In genomic region chr16:77816293-77816692, GRCh38 we compare ENCODE assay signal across 16 cellular contexts. TPM values are rescaled to one million over a fixed set of nuclear protein-coding genes. Genes with fewer than 3 reads are reported as not detected.
DNase-seq lines count a peak whose midpoint lies in the region; ATAC-seq and TF ChIP-seq lines count a peak whose summit lies in the region.
"Had no signal": no experiment of that assay in that cellular context is flagged by ENCODE, and none has a peak within 500 bp of the region (broad histone marks: within the 10 kb centered on the region; RNA-seq: fewer than 3 reads in every experiment).

No MANE protein-coding gene starts in this region.

- DNase-seq in AG10803 (ENCODE audit: low read depth) (peak; percentile 27), M059J (ENCODE audit: low read depth) (peak; percentile 38), astrocyte of the spinal cord (ENCODE audit: low read depth, low spot score) (peak; percentile 38), right lobe of liver (peak; percentile 51 to 62 (median 54)), OCI-M2 (lab: John Stamatoyannopoulos, UW; ENCODE audit: unreplicated experiment) (no peak), AG08396 (ENCODE audit: low spot score) (no peak)
- DNase-seq in activated naive CD4-positive, alpha-beta T cell treated with anti-CD3 and anti-CD28 coated beads, Interleukin-2, amount 50 U/mL, for 16 hours, result no peak
- DNase-seq: activated CD4-positive, alpha-beta T cell treated with anti-CD3 and anti-CD28 coated beads, Interleukin-2, amount 50 U/mL, for 4 hours; caudate nucleus; foreskin melanocyte; GF-D8; GOT3; NCI-H1436; NCI-H510A treated with DMSO at 0.1 percent for 48 hours; uterus had no signal

- no peaks in the 10 kb centered on the region for H3K9me3 ChIP-seq in right lobe of liver
- H3K9me3 ChIP-seq: uterus had no signal

- H3K36me3 ChIP-seq in right lobe of liver, result no peaks in the 10 kb centered on the region
- H3K36me3 ChIP-seq: uterus had no signal

- ATAC-seq in right lobe of liver, result peak; percentile 84 to 91 (median 88)
- ATAC-seq in GM18858 (IDR thresholded peaks at IDR 0.05; ENCODE audit: unreplicated experiment), result no peak

- H3K27me3 ChIP-seq in right lobe of liver, result no peaks in the 10 kb centered on the region
- H3K27me3 ChIP-seq: uterus had no signal

- no peak overlapping the region for H3K4me3 ChIP-seq in AG10803 (ENCODE audit: low read length)
- no peak overlapping the region for H3K4me3 ChIP-seq in astrocyte of the spinal cord (ENCODE audit: low read depth, low read length)
- no peak overlapping the region for H3K4me3 ChIP-seq in right lobe of liver
- H3K4me3 ChIP-seq: uterus had no signal

- in situ Hi-C loops in astrocyte of the spinal cord (cut with HindIII; ENCODE audit: low sequenced_read_pairs), result no loop called here

- H3K27ac ChIP-seq in right lobe of liver, result no peak overlapping the region
- H3K27ac ChIP-seq: uterus had no signal

- TF ChIP-seq POLR2A in right lobe of liver (IDR thresholded peaks at IDR 0.05), result no peak

- TF ChIP-seq CTCF in AG10803 (conservative IDR thresholded peaks at IDR 0.05; ENCODE audit: low read length) (no peak), astrocyte of the spinal cord (IDR thresholded peaks at IDR 0.05; ENCODE audit: low read depth, low read length) (no peak), right lobe of liver (IDR thresholded peaks at IDR 0.05) (no peak)

- peaks cover 0 to 23% (median 0%) of the 10 kb centered on the region in 4 donors for H3K4me1 ChIP-seq in right lobe of liver
- H3K4me1 ChIP-seq: uterus had no signal

- intact Hi-C loops in right lobe of liver (cut with DNase I), result no loop called here

RNA-seq across cellular contexts. Expression of gene VAT1L, which starts 27.9 kb away (rescaled TPM):
- total RNA-seq in M059J (2014; rRNA removed; shearing (Covaris generic)), result 0.57 and 1.3 TPM in 2 replicates
- under 1 TPM in 5 of 6 experiments, not detected in 1; 0.19 to 0.64 (median 0.51) TPM for total RNA-seq in right lobe of liver

Comparison
In these comparisons a context has a peak if more than half of its experiments do, and no peak if none do; other contexts are left out.
1. DNase-seq: peak in AG10803 (single experiment), M059J (single experiment), astrocyte of the spinal cord (single experiment) and right lobe of liver (3 of 3); none in OCI-M2 (single experiment), activated naive CD4-positive, alpha-beta T cell treated with anti-CD3 and anti-CD28 coated beads, Interleukin-2, amount 50 U/mL, for 16 hours (single experiment) and AG08396 (single experiment).